In genomic region chr1:52511851-52512615, GRCh38 we compare ENCODE assay signal across 14 cellular contexts. TPM values are rescaled to one million over a fixed set of nuclear protein-coding genes. Genes with fewer than 3 reads are reported as not detected.
A peak's percentile ranks its signal among the peaks of the same experiment; 100 is the strongest.
DNase-seq lines count a peak whose midpoint lies in the region; ATAC-seq and TF ChIP-seq lines count a peak whose summit lies in the region.
"Had no signal": no experiment of that assay in that cellular context is flagged by ENCODE, and none has a peak within 500 bp of the region (broad histone marks: within the 10 kb centered on the region; RNA-seq: fewer than 3 reads in every experiment).

No MANE protein-coding gene starts in this region.

- in situ Hi-C loops in GM13977 (cut with MboI; ENCODE audit: low pct_unique_long_range_greater_than_20kb, low sequenced_read_pairs, unreplicated experiment) = no loop called here

- H3K36me3 Mint-ChIP-seq in activated T-cell treated with anti-CD3 and anti-CD28 coated beads, Interleukin-2, amount 50 U/mL, for 24 hours (ENCODE audit: low read depth) = peaks cover 75% of the 10 kb centered on the region
- peaks cover 13% of the 10 kb centered on the region for H3K36me3 Mint-ChIP-seq in T-helper 17 cell (ENCODE audit: low read depth)
- H3K36me3 Mint-ChIP-seq in stimulated activated effector memory CD8-positive, alpha-beta T cell treated with anti-CD3 and anti-CD28 coated beads, Interleukin-12 subunit alpha, Interleukin-12 subunit beta, amount 100 ng/mL, for 72 hours = peaks cover 74% of the 10 kb centered on the region

- H3K4me1 Mint-ChIP-seq in activated T-cell treated with anti-CD3 and anti-CD28 coated beads, Interleukin-2, amount 50 U/mL, for 24 hours (ENCODE audit: low read depth) = peaks cover 25% of the 10 kb centered on the region
- peaks cover 22% of the 10 kb centered on the region for H3K4me1 Mint-ChIP-seq in T-helper 17 cell
- peaks cover 20% of the 10 kb centered on the region for H3K4me1 Mint-ChIP-seq in stimulated activated effector memory CD8-positive, alpha-beta T cell treated with anti-CD3 and anti-CD28 coated beads, Interleukin-12 subunit alpha, Interleukin-12 subunit beta, amount 100 ng/mL, for 72 hours
- H3K4me1 Mint-ChIP-seq: B cell, GM23338 had no signal

- no peak for TF ChIP-seq CTCF in GM13977 (IDR thresholded peaks at IDR 0.05; ENCODE audit: extremely low read depth, insufficient read depth, missing control alignments)

- H3K4me3 Mint-ChIP-seq in activated T-cell treated with anti-CD3 and anti-CD28 coated beads, Interleukin-2, amount 50 U/mL, for 24 hours = no peak overlapping the region
- H3K4me3 Mint-ChIP-seq in T-helper 17 cell = no peak overlapping the region
- no peak overlapping the region for H3K4me3 Mint-ChIP-seq in stimulated activated effector memory CD8-positive, alpha-beta T cell treated with anti-CD3 and anti-CD28 coated beads, Interleukin-12 subunit alpha, Interleukin-12 subunit beta, amount 100 ng/mL, for 72 hours
- H3K4me3 Mint-ChIP-seq: B cell; CD4-positive, alpha-beta T cell; GM23338 had no signal

- H3K9me3 ChIP-seq in T-helper 17 cell (ENCODE audit: control insufficient read depth, low read length, poor library complexity, severe bottlenecking) = no peaks in the 10 kb centered on the region

- peak overlapping the region; percentile 5 for H3K27ac Mint-ChIP-seq in activated T-cell treated with anti-CD3 and anti-CD28 coated beads, Interleukin-2, amount 50 U/mL, for 24 hours
- H3K27ac Mint-ChIP-seq in T-helper 17 cell = peak overlapping the region; percentile 56
- no peak overlapping the region for H3K27ac Mint-ChIP-seq in stimulated activated effector memory CD8-positive, alpha-beta T cell treated with anti-CD3 and anti-CD28 coated beads, Interleukin-12 subunit alpha, Interleukin-12 subunit beta, amount 100 ng/mL, for 72 hours
- H3K27ac Mint-ChIP-seq: CD4-positive, alpha-beta T cell; GM23338 had no signal

- DNase-seq in activated T-cell treated with anti-CD3 and anti-CD28 coated beads, Interleukin-2, amount 50 U/mL, for 24 hours = no peak
- no peak for DNase-seq in activated T-cell treated with anti-CD3 and anti-CD28 coated beads, Interleukin-2, amount 50 U/mL, for 1 hour
- peak; percentile 14 for DNase-seq in GM13977 (ENCODE audit: low spot score)
- DNase-seq in T-helper 17 cell = no peak
- DNase-seq in stimulated activated effector memory CD8-positive, alpha-beta T cell treated with anti-CD3 and anti-CD28 coated beads, Interleukin-12 subunit alpha, Interleukin-12 subunit beta, amount 100 ng/mL, for 72 hours (ENCODE audit: low spot score in 2 of 2) = no peak
- no peak for DNase-seq in stimulated activated CD4-positive, alpha-beta T cell treated with anti-CD3 and anti-CD28 coated beads, Interleukin-12 subunit alpha, Interleukin-12 subunit beta, amount 100 ng/mL, for 4 hours
- DNase-seq: C1 segment of cervical spinal cord; Calu3; CD4-positive, alpha-beta T cell; DMS 273 treated with DMSO at 0.1 percent for 48 hours; H7 had no signal

- H3K27me3 Mint-ChIP-seq in activated T-cell treated with anti-CD3 and anti-CD28 coated beads, Interleukin-2, amount 50 U/mL, for 24 hours = no peaks in the 10 kb centered on the region
- no peaks in the 10 kb centered on the region for H3K27me3 Mint-ChIP-seq in T-helper 17 cell
- H3K27me3 Mint-ChIP-seq: B cell; CD4-positive, alpha-beta T cell had no signal

- H3K9me3 Mint-ChIP-seq in activated T-cell treated with anti-CD3 and anti-CD28 coated beads, Interleukin-2, amount 50 U/mL, for 24 hours = no peaks in the 10 kb centered on the region
- H3K9me3 Mint-ChIP-seq in stimulated activated effector memory CD8-positive, alpha-beta T cell treated with anti-CD3 and anti-CD28 coated beads, Interleukin-12 subunit alpha, Interleukin-12 subunit beta, amount 100 ng/mL, for 72 hours = no peaks in the 10 kb centered on the region
- H3K9me3 Mint-ChIP-seq: CD4-positive, alpha-beta T cell; GM23338 had no signal

- no peak for ATAC-seq in T-helper 17 cell
- peak; percentile 99 for ATAC-seq in stimulated activated effector memory CD8-positive, alpha-beta T cell treated with anti-CD3 and anti-CD28 coated beads, Interleukin-12 subunit alpha, Interleukin-12 subunit beta, amount 100 ng/mL, for 72 hours
- ATAC-seq in GM19463 (IDR thresholded peaks at IDR 0.05; ENCODE audit: unreplicated experiment) = no peak
- ATAC-seq: GM23338 had no signal

RNA-seq across cellular contexts. Expression of gene TUT4, which starts 40.9 kb away (rescaled TPM):
- 100 to 1,000 TPM; 125 to 136 TPM for total RNA-seq in T-helper 17 cell
